In genomic region chr10:85977642-85978041, GRCh38 we compare ENCODE assay signal across 20 cellular contexts.
DNase-seq lines count a peak whose midpoint lies in the region; ATAC-seq and TF ChIP-seq lines count a peak whose summit lies in the region.
"Had no signal": no experiment of that assay in that cellular context is flagged by ENCODE, and none has a peak within 500 bp of the region (broad histone marks: within the 10 kb centered on the region; RNA-seq: fewer than 3 reads in every experiment).

No MANE protein-coding gene starts in this region.

- H3K27ac ChIP-seq in right atrium auricular region (no peak overlapping the region), epithelial cell of prostate (peak overlapping the region; percentile 71), testis (no peak overlapping the region)
- H3K27ac ChIP-seq: 22Rv1, BLaER1, C4-2B, GM23248 had no signal

- H3K27ac Mint-ChIP-seq in type B pancreatic cell: no peak overlapping the region
- H3K27ac Mint-ChIP-seq: B cell; CD4-positive, CD25-positive, alpha-beta regulatory T cell; CD8-positive, alpha-beta T cell had no signal

- no peaks in the 10 kb centered on the region for H3K36me3 Mint-ChIP-seq in type B pancreatic cell
- H3K36me3 Mint-ChIP-seq: CD4-positive, CD25-positive, alpha-beta regulatory T cell; CD8-positive, alpha-beta T cell had no signal

- no peaks in the 10 kb centered on the region for H3K27me3 Mint-ChIP-seq in type B pancreatic cell
- H3K27me3 Mint-ChIP-seq: CD4-positive, CD25-positive, alpha-beta regulatory T cell had no signal

- H3K4me1 ChIP-seq in right atrium auricular region: no peaks in the 10 kb centered on the region
- peaks cover 5% of the 10 kb centered on the region for H3K4me1 ChIP-seq in testis
- H3K4me1 ChIP-seq: BLaER1, Caco-2 had no signal

- H3K9me3 ChIP-seq in right atrium auricular region (no peaks in the 10 kb centered on the region), testis (no peaks in the 10 kb centered on the region)
- H3K9me3 ChIP-seq: BLaER1, Caco-2 had no signal

- no peak for ATAC-seq in left ventricle myocardium superior
- ATAC-seq: CD8-positive, alpha-beta T cell; GM12878; HCT116 had no signal

- 78 to 89% methylated on average over 5 to 6 of the region's 6 CpGs for WGBS in testis, 2 donors

- no peak overlapping the region for H3K4me3 Mint-ChIP-seq in type B pancreatic cell
- H3K4me3 Mint-ChIP-seq: B cell; CD4-positive, CD25-positive, alpha-beta regulatory T cell; CD8-positive, alpha-beta T cell had no signal

- no peaks in the 10 kb centered on the region for H3K4me1 Mint-ChIP-seq in type B pancreatic cell (ENCODE audit: unreplicated experiment)
- H3K4me1 Mint-ChIP-seq: B cell; CD4-positive, CD25-positive, alpha-beta regulatory T cell had no signal

- H3K4me3 ChIP-seq in right atrium auricular region (no peak overlapping the region), testis (no peak overlapping the region)
- H3K4me3 ChIP-seq: BLaER1, GM12878, GM23248 had no signal

- DNase-seq in right atrium auricular region (ENCODE audit: low spot score) (peak; percentile 50), left ventricle myocardium superior (no peak), epithelial cell of prostate (ENCODE audit: low read depth, low spot score) (no peak), type B pancreatic cell (ENCODE audit: extremely low spot score, unreplicated experiment) (peak; percentile 43), NCI-H82 treated with DMSO at 0.1 percent for 48 hours (lab: John Stamatoyannopoulos, UW; ENCODE audit: unreplicated experiment) (no peak), testis (no peak)
- DNase-seq: Caco-2; CD4-positive, CD25-positive, alpha-beta regulatory T cell; CD8-positive, alpha-beta T cell; DMS79; EL; GDM1; GM23248; H7 had no signal

- H3K36me3 ChIP-seq in right atrium auricular region (no peaks in the 10 kb centered on the region), testis (ENCODE audit: low read depth, missing control alignments) (no peaks in the 10 kb centered on the region)
- H3K36me3 ChIP-seq: BLaER1 had no signal

- TF ChIP-seq CTCF in right atrium auricular region (IDR thresholded peaks at IDR 0.05): no peak
- no peak for TF ChIP-seq CTCF in type B pancreatic cell (conservative IDR thresholded peaks at IDR 0.05)
- TF ChIP-seq CTCF in testis (IDR thresholded peaks at IDR 0.05): no peak

- intact Hi-C loops in left ventricle myocardium superior (cut with micrococcal nuclease): no loop called here
- intact Hi-C loops in testis (cut with DNase I; ENCODE audit: low total_unique reads): no loop called here

- no peak for TF ChIP-seq POLR2A in testis (IDR thresholded peaks at IDR 0.05)

- H3K27me3 ChIP-seq in right atrium auricular region (no peaks in the 10 kb centered on the region), testis (no peaks in the 10 kb centered on the region)
- H3K27me3 ChIP-seq: BLaER1 had no signal

- H3K9me3 Mint-ChIP-seq in type B pancreatic cell: no peaks in the 10 kb centered on the region
- H3K9me3 Mint-ChIP-seq: CD4-positive, CD25-positive, alpha-beta regulatory T cell; CD8-positive, alpha-beta T cell had no signal

Comparison
In these comparisons a context has a peak if more than half of its experiments do, and no peak if none do; other contexts are left out.
1. DNase-seq: peak in right atrium auricular region (single experiment) and type B pancreatic cell (single experiment); none in left ventricle myocardium superior (single experiment), epithelial cell of prostate (single experiment), NCI-H82 treated with DMSO at 0.1 percent for 48 hours (single experiment) and testis (single experiment).